ENCODE assay signal across 26 cellular contexts in the genomic region with DNA sequence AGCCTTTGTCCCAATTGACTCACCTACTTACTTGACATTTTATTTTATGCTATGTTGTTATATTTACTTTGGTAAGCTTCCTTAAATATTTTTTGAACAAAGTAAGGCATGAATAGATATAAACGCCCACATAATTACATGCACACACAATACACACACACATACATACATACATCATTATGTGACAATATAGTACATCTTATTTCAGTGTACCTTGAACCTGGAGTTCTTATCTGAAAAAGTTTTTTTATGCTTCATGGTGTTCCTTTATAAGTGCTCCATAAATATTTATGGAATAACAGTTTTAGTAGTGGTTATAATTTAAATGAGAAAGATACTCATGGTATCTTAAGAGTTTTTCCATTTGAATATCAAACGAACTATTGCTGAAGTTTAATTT.
"Had no signal": no experiment of that assay in that cellular context is flagged by ENCODE, and none has a peak within 500 bp of the region (broad histone marks: within the 10 kb centered on the region; RNA-seq: fewer than 3 reads in every experiment).

No MANE protein-coding gene starts in this region.

- H3K27me3 ChIP-seq: ovary, right atrium auricular region, stomach, testis, thyroid gland, transverse colon, upper lobe of left lung, vagina had no signal

- H3K4me1 ChIP-seq: left ventricle myocardium inferior, right atrium auricular region, stomach, testis, thyroid gland, transverse colon, upper lobe of left lung, vagina had no signal

- H3K36me3 Mint-ChIP-seq: natural killer cell treated with Interleukin-12 subunit alpha and Interleukin-12 subunit beta and Interleukin-15 and Interleukin-18, amount 100 ng/mL, for 72 hours; stimulated activated naive B cell treated with anti-CD40 and anti-IgM and Interleukin-4, amounts not matched to agents 10 μg/mL and 1 μg/mL and 100 μg/mL, for 72 hours had no signal

- H3K4me1 Mint-ChIP-seq: naive thymus-derived CD4-positive, alpha-beta T cell; stimulated activated naive B cell treated with anti-CD40 and anti-IgM and Interleukin-4, amounts not matched to agents 10 μg/mL and 1 μg/mL and 100 μg/mL, for 72 hours had no signal

- H3K4me3 ChIP-seq: left ventricle myocardium inferior, lung, mucosa of descending colon, ovary, right atrium auricular region, skin epidermis, stomach, testis, thyroid gland, transverse colon, upper lobe of left lung, vagina had no signal

- H3K27ac ChIP-seq: left ventricle myocardium inferior, ovary, right atrium auricular region, skin epidermis, stomach, testis, thyroid gland, transverse colon, upper lobe of left lung, vagina had no signal

- H3K9me3 Mint-ChIP-seq: natural killer cell treated with Interleukin-12 subunit alpha and Interleukin-12 subunit beta and Interleukin-15 and Interleukin-18, amount 100 ng/mL, for 72 hours; stimulated activated naive B cell treated with anti-CD40 and anti-IgM and Interleukin-4, amounts not matched to agents 10 μg/mL and 1 μg/mL and 100 μg/mL, for 72 hours had no signal

- H3K4me3 Mint-ChIP-seq: naive thymus-derived CD4-positive, alpha-beta T cell; natural killer cell treated with Interleukin-12 subunit alpha and Interleukin-12 subunit beta and Interleukin-15 and Interleukin-18, amount 100 ng/mL, for 72 hours; stimulated activated naive B cell treated with anti-CD40 and anti-IgM and Interleukin-4, amounts not matched to agents 10 μg/mL and 1 μg/mL and 100 μg/mL, for 72 hours had no signal

- H3K27ac Mint-ChIP-seq: naive thymus-derived CD4-positive, alpha-beta T cell; natural killer cell treated with Interleukin-12 subunit alpha and Interleukin-12 subunit beta and Interleukin-15 and Interleukin-18, amount 100 ng/mL, for 72 hours; progenitor cell of endocrine pancreas; stimulated activated naive B cell treated with anti-CD40 and anti-IgM and Interleukin-4, amounts not matched to agents 10 μg/mL and 1 μg/mL and 100 μg/mL, for 72 hours had no signal

- DNase-seq: hypothalamus; islet precursor cell; left ventricle myocardium inferior; mesendoderm; midbrain; mucosa of descending colon; naive thymus-derived CD4-positive, alpha-beta T cell; ovary; stimulated activated CD4-positive, alpha-beta T cell treated with anti-CD3 and anti-CD28 coated beads, Interleukin-12 subunit alpha, Interleukin-12 subunit beta, amount 100 ng/mL, for 4 hours; stimulated activated CD4-positive, alpha-beta T cell treated with anti-CD3 and anti-CD28 coated beads, Interleukin-15, amount 100 ng/mL, for 24 hours; stimulated activated CD4-positive, alpha-beta T cell treated with anti-CD3 and anti-CD28 coated beads, Interleukin-2, amount 100 ng/mL, for 24 hours; stimulated activated CD4-positive, alpha-beta T cell treated with anti-CD3 and anti-CD28 coated beads, Interleukin-4, amount 100 ng/mL, for 1 hour; stimulated activated naive B cell treated with anti-CD40 and anti-IgM and Interleukin-4, amounts not matched to agents 10 μg/mL and 1 μg/mL and 100 μg/mL, for 72 hours; stimulated activated naive CD8-positive, alpha-beta T cell treated with anti-CD3 and anti-CD28 coated beads, Interleukin-15, Interleukin-2, amounts not matched to agents 100 U/mL and 50 U/mL, for 24 hours; stomach; testis; thyroid gland; transverse colon; upper lobe of left lung had no signal

- H3K27me3 Mint-ChIP-seq: progenitor cell of endocrine pancreas; stimulated activated naive B cell treated with anti-CD40 and anti-IgM and Interleukin-4, amounts not matched to agents 10 μg/mL and 1 μg/mL and 100 μg/mL, for 72 hours had no signal

- ATAC-seq: mucosa of descending colon; naive thymus-derived CD4-positive, alpha-beta T cell; natural killer cell treated with Interleukin-12 subunit alpha and Interleukin-12 subunit beta and Interleukin-15 and Interleukin-18, amount 100 ng/mL, for 72 hours; sciatic nerve; stimulated activated naive B cell treated with anti-CD40 and anti-IgM and Interleukin-4, amounts not matched to agents 10 μg/mL and 1 μg/mL and 100 μg/mL, for 72 hours; stimulated activated naive CD8-positive, alpha-beta T cell treated with anti-CD3 and anti-CD28 coated beads, Interleukin-15, Interleukin-2, amounts not matched to agents 100 U/mL and 50 U/mL, for 24 hours had no signal

- H3K9me3 ChIP-seq: left ventricle myocardium inferior, mucosa of descending colon, ovary, right atrium auricular region, stomach, testis, thyroid gland, transverse colon, upper lobe of left lung, vagina had no signal

- H3K36me3 ChIP-seq: left ventricle myocardium inferior, ovary, right atrium auricular region, stomach, thyroid gland, transverse colon, upper lobe of left lung, vagina had no signal
